2 cellular contexts compared by ENCODE assay signal in genomic region chr2:26758790-26759321, GRCh38.
TF ChIP-seq lines count a peak whose summit lies in the region.

No MANE protein-coding gene starts in this region.

TF ChIP-seq in GM23338, 12 proteins besides CTCF, POLR2A, EP300 and RAD21:
- TF ChIP-seq ZNF331 (CRISPR knock-in tag; IDR thresholded peaks at IDR 0.05; ENCODE audit: low read depth) (no peak), CREB1 (CRISPR knock-in tag; IDR thresholded peaks at IDR 0.05; ENCODE audit: low read depth) (no peak), EZH2phosphoT487 (IDR thresholded peaks at IDR 0.05; ENCODE audit: unreplicated experiment) (no peak), JUNB (IDR thresholded peaks at IDR 0.05; ENCODE audit: unreplicated experiment) (no peak), ZNF462 (CRISPR knock-in tag; IDR thresholded peaks at IDR 0.05) (no peak), STAT1 (IDR thresholded peaks at IDR 0.05; ENCODE audit: unreplicated experiment) (no peak), ZNF114 (CRISPR knock-in tag; IDR thresholded peaks at IDR 0.05) (no peak), NANOG (IDR thresholded peaks at IDR 0.05; ENCODE audit: borderline replicate concordance) (no peak)
- TF ChIP-seq, protein P1, sequence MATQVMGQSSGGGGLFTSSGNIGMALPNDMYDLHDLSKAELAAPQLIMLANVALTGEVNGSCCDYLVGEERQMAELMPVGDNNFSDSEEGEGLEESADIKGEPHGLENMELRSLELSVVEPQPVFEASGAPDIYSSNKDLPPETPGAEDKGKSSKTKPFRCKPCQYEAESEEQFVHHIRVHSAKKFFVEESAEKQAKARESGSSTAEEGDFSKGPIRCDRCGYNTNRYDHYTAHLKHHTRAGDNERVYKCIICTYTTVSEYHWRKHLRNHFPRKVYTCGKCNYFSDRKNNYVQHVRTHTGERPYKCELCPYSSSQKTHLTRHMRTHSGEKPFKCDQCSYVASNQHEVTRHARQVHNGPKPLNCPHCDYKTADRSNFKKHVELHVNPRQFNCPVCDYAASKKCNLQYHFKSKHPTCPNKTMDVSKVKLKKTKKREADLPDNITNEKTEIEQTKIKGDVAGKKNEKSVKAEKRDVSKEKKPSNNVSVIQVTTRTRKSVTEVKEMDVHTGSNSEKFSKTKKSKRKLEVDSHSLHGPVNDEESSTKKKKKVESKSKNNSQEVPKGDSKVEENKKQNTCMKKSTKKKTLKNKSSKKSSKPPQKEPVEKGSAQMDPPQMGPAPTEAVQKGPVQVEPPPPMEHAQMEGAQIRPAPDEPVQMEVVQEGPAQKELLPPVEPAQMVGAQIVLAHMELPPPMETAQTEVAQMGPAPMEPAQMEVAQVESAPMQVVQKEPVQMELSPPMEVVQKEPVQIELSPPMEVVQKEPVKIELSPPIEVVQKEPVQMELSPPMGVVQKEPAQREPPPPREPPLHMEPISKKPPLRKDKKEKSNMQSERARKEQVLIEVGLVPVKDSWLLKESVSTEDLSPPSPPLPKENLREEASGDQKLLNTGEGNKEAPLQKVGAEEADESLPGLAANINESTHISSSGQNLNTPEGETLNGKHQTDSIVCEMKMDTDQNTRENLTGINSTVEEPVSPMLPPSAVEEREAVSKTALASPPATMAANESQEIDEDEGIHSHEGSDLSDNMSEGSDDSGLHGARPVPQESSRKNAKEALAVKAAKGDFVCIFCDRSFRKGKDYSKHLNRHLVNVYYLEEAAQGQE (IDR thresholded peaks at IDR 0.05; ENCODE audit: unreplicated experiment), result no peak
- TF ChIP-seq, protein P2, sequence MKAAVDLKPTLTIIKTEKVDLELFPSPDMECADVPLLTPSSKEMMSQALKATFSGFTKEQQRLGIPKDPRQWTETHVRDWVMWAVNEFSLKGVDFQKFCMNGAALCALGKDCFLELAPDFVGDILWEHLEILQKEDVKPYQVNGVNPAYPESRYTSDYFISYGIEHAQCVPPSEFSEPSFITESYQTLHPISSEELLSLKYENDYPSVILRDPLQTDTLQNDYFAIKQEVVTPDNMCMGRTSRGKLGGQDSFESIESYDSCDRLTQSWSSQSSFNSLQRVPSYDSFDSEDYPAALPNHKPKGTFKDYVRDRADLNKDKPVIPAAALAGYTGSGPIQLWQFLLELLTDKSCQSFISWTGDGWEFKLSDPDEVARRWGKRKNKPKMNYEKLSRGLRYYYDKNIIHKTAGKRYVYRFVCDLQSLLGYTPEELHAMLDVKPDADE (IDR thresholded peaks at IDR 0.05), result no peak
TF ChIP-seq in GM23338: peak in this region for 0.

TF ChIP-seq in HepG2, 621 proteins besides CTCF, POLR2A, EP300 and RAD21:
- TF ChIP-seq ZNF629 (CRISPR knock-in tag; conservative IDR thresholded peaks at IDR 0.05) (no peak), KDM2A (CRISPR knock-in tag; IDR thresholded peaks at IDR 0.05; ENCODE audit: borderline replicate concordance, low read depth) (0 out of 2 replicates have a peak, but pooled peaks have one; percentile 14), ATF2 (CRISPR knock-in tag; IDR thresholded peaks at IDR 0.05) (no peak), BRD4 (CRISPR knock-in tag; IDR thresholded peaks at IDR 0.05) (no peak), ZNF296 (CRISPR knock-in tag; conservative IDR thresholded peaks at IDR 0.05) (no peak), CCAR2 (optimal IDR thresholded peaks at IDR 0.05; ENCODE audit: low read depth, low read length) (no peak), TOPORS (CRISPR knock-in tag; IDR thresholded peaks at IDR 0.05) (no peak)
